ENCODE assay signal across 1 cellular context in the genomic region with DNA sequence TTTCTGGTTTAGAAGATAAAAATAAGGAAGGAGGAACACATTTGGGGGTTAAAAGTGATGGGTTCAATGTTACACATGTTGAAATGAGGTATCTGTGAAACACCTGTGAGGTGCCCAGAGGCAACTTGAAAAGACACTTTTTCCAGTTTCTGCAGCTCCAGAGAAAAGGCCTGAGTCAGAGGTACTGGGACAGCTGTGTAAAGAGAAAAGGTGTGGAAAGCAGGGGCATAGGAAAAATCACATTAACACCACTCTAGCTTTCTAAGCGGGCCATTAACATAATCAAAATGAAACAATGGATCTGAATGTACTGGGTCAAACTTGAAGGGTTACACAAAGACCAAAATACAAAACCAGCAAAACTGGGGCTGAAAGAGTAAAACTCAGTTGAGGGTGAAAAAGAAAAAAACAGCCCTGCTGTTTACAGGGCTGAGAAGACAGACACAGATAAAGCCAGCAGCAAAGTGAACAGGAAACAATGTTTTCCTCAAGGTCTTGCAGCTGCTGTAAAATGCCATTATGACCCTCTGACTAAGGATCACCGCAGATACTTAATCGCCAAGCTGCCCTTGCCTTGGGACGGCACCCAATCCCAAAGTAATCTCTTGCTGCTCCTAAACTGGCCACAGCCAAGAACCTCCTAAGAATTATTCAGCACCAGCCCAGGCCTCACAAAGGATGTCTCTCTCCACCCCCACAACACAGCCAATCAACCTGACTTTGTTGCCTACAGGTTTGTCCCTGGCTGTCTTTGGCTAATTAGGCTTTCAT.
TF ChIP-seq lines count a peak whose summit lies in the region.

No MANE protein-coding gene starts in this region.

TF ChIP-seq in HepG2, 621 proteins besides CTCF, POLR2A, EP300 and RAD21 (continued from another document):
- TF ChIP-seq, protein P1, sequence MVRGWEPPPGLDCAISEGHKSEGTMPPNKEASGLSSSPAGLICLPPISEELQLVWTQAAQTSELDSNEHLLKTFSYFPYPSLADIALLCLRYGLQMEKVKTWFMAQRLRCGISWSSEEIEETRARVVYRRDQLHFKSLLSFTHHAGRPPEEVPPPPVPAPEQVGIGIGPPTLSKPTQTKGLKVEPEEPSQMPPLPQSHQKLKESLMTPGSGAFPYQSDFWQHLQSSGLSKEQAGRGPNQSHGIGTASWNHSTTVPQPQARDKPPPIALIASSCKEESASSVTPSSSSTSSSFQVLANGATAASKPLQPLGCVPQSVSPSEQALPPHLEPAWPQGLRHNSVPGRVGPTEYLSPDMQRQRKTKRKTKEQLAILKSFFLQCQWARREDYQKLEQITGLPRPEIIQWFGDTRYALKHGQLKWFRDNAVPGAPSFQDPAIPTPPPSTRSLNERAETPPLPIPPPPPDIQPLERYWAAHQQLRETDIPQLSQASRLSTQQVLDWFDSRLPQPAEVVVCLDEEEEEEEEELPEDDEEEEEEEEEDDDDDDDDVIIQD (CRISPR knock-in tag; IDR thresholded peaks at IDR 0.05; ENCODE audit: low read depth): no peak
- TF ChIP-seq RXRA (CRISPR knock-in tag; IDR thresholded peaks at IDR 0.05): no peak
- TF ChIP-seq, protein P2, sequence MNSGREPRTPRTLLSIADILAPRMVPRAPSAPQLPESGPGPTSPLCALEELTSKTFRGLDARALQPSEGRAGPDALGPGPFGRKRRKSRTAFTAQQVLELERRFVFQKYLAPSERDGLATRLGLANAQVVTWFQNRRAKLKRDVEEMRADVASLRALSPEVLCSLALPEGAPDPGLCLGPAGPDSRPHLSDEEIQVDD (CRISPR knock-in tag; IDR thresholded peaks at IDR 0.05; ENCODE audit: borderline replicate concordance): no peak
- TF ChIP-seq, protein P3, sequence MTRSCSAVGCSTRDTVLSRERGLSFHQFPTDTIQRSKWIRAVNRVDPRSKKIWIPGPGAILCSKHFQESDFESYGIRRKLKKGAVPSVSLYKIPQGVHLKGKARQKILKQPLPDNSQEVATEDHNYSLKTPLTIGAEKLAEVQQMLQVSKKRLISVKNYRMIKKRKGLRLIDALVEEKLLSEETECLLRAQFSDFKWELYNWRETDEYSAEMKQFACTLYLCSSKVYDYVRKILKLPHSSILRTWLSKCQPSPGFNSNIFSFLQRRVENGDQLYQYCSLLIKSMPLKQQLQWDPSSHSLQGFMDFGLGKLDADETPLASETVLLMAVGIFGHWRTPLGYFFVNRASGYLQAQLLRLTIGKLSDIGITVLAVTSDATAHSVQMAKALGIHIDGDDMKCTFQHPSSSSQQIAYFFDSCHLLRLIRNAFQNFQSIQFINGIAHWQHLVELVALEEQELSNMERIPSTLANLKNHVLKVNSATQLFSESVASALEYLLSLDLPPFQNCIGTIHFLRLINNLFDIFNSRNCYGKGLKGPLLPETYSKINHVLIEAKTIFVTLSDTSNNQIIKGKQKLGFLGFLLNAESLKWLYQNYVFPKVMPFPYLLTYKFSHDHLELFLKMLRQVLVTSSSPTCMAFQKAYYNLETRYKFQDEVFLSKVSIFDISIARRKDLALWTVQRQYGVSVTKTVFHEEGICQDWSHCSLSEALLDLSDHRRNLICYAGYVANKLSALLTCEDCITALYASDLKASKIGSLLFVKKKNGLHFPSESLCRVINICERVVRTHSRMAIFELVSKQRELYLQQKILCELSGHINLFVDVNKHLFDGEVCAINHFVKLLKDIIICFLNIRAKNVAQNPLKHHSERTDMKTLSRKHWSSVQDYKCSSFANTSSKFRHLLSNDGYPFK (CRISPR knock-in tag; IDR thresholded peaks at IDR 0.05; ENCODE audit: borderline replicate concordance): no peak
- TF ChIP-seq TP53 (CRISPR knock-in tag; conservative IDR thresholded peaks at IDR 0.05): no peak
- no peak for TF ChIP-seq ARHGAP35 (CRISPR knock-in tag; IDR thresholded peaks at IDR 0.05; ENCODE audit: borderline replicate concordance)
- no peak for TF ChIP-seq HHEX (CRISPR knock-in tag; IDR thresholded peaks at IDR 0.05)
